In genomic region chr18:29449424-29449823, GRCh38 we compare ENCODE assay signal across 24 cellular contexts.
DNase-seq lines count a peak whose midpoint lies in the region; ATAC-seq and TF ChIP-seq lines count a peak whose summit lies in the region.
"Had no signal": no experiment of that assay in that cellular context is flagged by ENCODE, and none has a peak within 500 bp of the region (broad histone marks: within the 10 kb centered on the region; RNA-seq: fewer than 3 reads in every experiment).

No MANE protein-coding gene starts in this region.

- no peaks in the 10 kb centered on the region for H3K4me1 Mint-ChIP-seq in activated CD8-positive, alpha-beta T cell treated with anti-CD3 and anti-CD28 coated beads for 36 hours (ENCODE audit: low read depth)
- no peaks in the 10 kb centered on the region for H3K4me1 Mint-ChIP-seq in activated CD4-positive, alpha-beta memory T cell treated with anti-CD3 and anti-CD28 coated beads, Interleukin-2, amount 10 ng/mL, durations not matched to agents 7 days and 5 days
- H3K4me1 Mint-ChIP-seq in activated CD4-positive, alpha-beta memory T cell treated with anti-CD3 and anti-CD28 coated beads for 36 hours (ENCODE audit: low read depth): no peaks in the 10 kb centered on the region
- H3K4me1 Mint-ChIP-seq: IgD-negative memory B cell had no signal

- H3K4me3 ChIP-seq in cardiac fibroblast (replicated peaks in 1 of 2; ENCODE audit: low read depth in 2 of 2, low read length in 2 of 2) (no peak overlapping the region), fibroblast of pulmonary artery (replicated peaks; ENCODE audit: low read depth, low read length) (no peak overlapping the region), osteoblast (ENCODE audit: insufficient read depth, low read length) (no peak overlapping the region)
- H3K4me3 ChIP-seq: HAP-1, MG63, Peyer's patch had no signal

- TF ChIP-seq CTCF in cardiac fibroblast (IDR thresholded peaks at IDR 0.05; ENCODE audit: low read depth, low read length): no peak
- TF ChIP-seq CTCF in fibroblast of pulmonary artery (IDR thresholded peaks at IDR 0.05; ENCODE audit: low read length, missing control alignments): no peak
- TF ChIP-seq CTCF in osteoblast (IDR thresholded peaks at IDR 0.05; ENCODE audit: extremely low read depth, low read depth, low read length): no peak
- TF ChIP-seq CTCF in activated CD8-positive, alpha-beta T cell treated with anti-CD3 and anti-CD28 coated beads for 36 hours (IDR thresholded peaks at IDR 0.05): no peak

- CTCF ChIA-PET in activated CD8-positive, alpha-beta T cell treated with anti-CD3 and anti-CD28 coated beads for 36 hours (lab: Charles Lee): no interaction called here
- CTCF ChIA-PET in activated CD4-positive, alpha-beta memory T cell treated with anti-CD3 and anti-CD28 coated beads, Interleukin-2, amount 10 ng/mL, durations not matched to agents 7 days and 5 days (lab: Charles Lee): no interaction called here
- CTCF ChIA-PET in activated CD4-positive, alpha-beta memory T cell treated with anti-CD3 and anti-CD28 coated beads for 36 hours (lab: Charles Lee): no interaction called here

- H3K9me3 ChIP-seq in osteoblast (ENCODE audit: low read depth, low read length): no peaks in the 10 kb centered on the region
- H3K9me3 ChIP-seq: HAP-1, MG63 had no signal

- peaks cover 2% of the 10 kb centered on the region for H3K9me3 Mint-ChIP-seq in activated CD8-positive, alpha-beta T cell treated with anti-CD3 and anti-CD28 coated beads for 36 hours
- peaks cover 8% of the 10 kb centered on the region for H3K9me3 Mint-ChIP-seq in activated CD4-positive, alpha-beta memory T cell treated with anti-CD3 and anti-CD28 coated beads, Interleukin-2, amount 10 ng/mL, durations not matched to agents 7 days and 5 days
- H3K9me3 Mint-ChIP-seq in activated CD4-positive, alpha-beta memory T cell treated with anti-CD3 and anti-CD28 coated beads for 36 hours: peaks cover 14% of the 10 kb centered on the region

- intact Hi-C loops in activated CD8-positive, alpha-beta T cell treated with anti-CD3 and anti-CD28 coated beads for 36 hours (cut with micrococcal nuclease): no loop called here
- intact Hi-C loops in activated CD4-positive, alpha-beta memory T cell treated with anti-CD3 and anti-CD28 coated beads for 36 hours (cut with micrococcal nuclease): no loop called here

- H3K4me1 ChIP-seq in osteoblast (ENCODE audit: insufficient read depth, low read length): no peaks in the 10 kb centered on the region
- H3K4me1 ChIP-seq: HAP-1, Peyer's patch had no signal

- no peak for ATAC-seq in activated CD8-positive, alpha-beta T cell treated with anti-CD3 and anti-CD28 coated beads for 36 hours

- H3K4me3 Mint-ChIP-seq in activated CD8-positive, alpha-beta T cell treated with anti-CD3 and anti-CD28 coated beads for 36 hours: no peak overlapping the region
- H3K4me3 Mint-ChIP-seq in activated CD4-positive, alpha-beta memory T cell treated with anti-CD3 and anti-CD28 coated beads, Interleukin-2, amount 10 ng/mL, durations not matched to agents 7 days and 5 days: no peak overlapping the region
- no peak overlapping the region for H3K4me3 Mint-ChIP-seq in activated CD4-positive, alpha-beta memory T cell treated with anti-CD3 and anti-CD28 coated beads for 36 hours
- H3K4me3 Mint-ChIP-seq: IgD-negative memory B cell had no signal

- no peak overlapping the region for H3K27ac ChIP-seq in osteoblast (ENCODE audit: low read depth, low read length)
- H3K27ac ChIP-seq: C4-2B, HL-60, Peyer's patch had no signal

- H3K36me3 ChIP-seq in osteoblast (ENCODE audit: insufficient read depth, low read length): no peaks in the 10 kb centered on the region
- H3K36me3 ChIP-seq: HAP-1, MG63, Peyer's patch had no signal

- POLR2A ChIA-PET in activated CD8-positive, alpha-beta T cell treated with anti-CD3 and anti-CD28 coated beads for 36 hours (lab: Charles Lee): no interaction called here
- POLR2A ChIA-PET in activated CD4-positive, alpha-beta memory T cell treated with anti-CD3 and anti-CD28 coated beads, Interleukin-2, amount 10 ng/mL, durations not matched to agents 7 days and 5 days (lab: Charles Lee): no interaction called here
- POLR2A ChIA-PET in activated CD4-positive, alpha-beta memory T cell treated with anti-CD3 and anti-CD28 coated beads for 36 hours (lab: Charles Lee): no interaction called here

- DNase-seq in GM04504 (ENCODE audit: low read depth) (peak; percentile 7), cardiac fibroblast (ENCODE audit: low read depth in 2 of 2) (peak; percentile 50 to 68), fibroblast of pulmonary artery (ENCODE audit: low read depth) (peak; percentile 59), osteoblast (ENCODE audit: insufficient read length, low spot score, missing footprints) (no peak), NCI-H1105 (lab: John Stamatoyannopoulos, UW) (no peak)
- no peak for DNase-seq in activated CD8-positive, alpha-beta T cell treated with anti-CD3 and anti-CD28 coated beads for 36 hours
- no peak for DNase-seq in activated CD4-positive, alpha-beta memory T cell treated with anti-CD3 and anti-CD28 coated beads, Interleukin-2, amount 10 ng/mL, durations not matched to agents 7 days and 5 days
- DNase-seq in activated CD4-positive, alpha-beta memory T cell treated with anti-CD3 and anti-CD28 coated beads for 36 hours: no peak
- DNase-seq: ACHN, AML-193, DND-41, Karpas-422, MG63, NCI-H1048, NCI-H1436 treated with DMSO at 0.1 percent for 48 hours, NCI-H2081, NCI-H2171 treated with DMSO at 0.1 percent for 48 hours, NCI-H446, NCI-H69, Peyer's patch had no signal

- H3K27ac Mint-ChIP-seq in activated CD8-positive, alpha-beta T cell treated with anti-CD3 and anti-CD28 coated beads for 36 hours: no peak overlapping the region
- H3K27ac Mint-ChIP-seq in activated CD4-positive, alpha-beta memory T cell treated with anti-CD3 and anti-CD28 coated beads, Interleukin-2, amount 10 ng/mL, durations not matched to agents 7 days and 5 days: no peak overlapping the region
- no peak overlapping the region for H3K27ac Mint-ChIP-seq in activated CD4-positive, alpha-beta memory T cell treated with anti-CD3 and anti-CD28 coated beads for 36 hours
- H3K27ac Mint-ChIP-seq: IgD-negative memory B cell had no signal

- H4K20me1 ChIP-seq in osteoblast (ENCODE audit: insufficient read depth, low read length): no peaks in the 10 kb centered on the region

- no peaks in the 10 kb centered on the region for H3K36me3 Mint-ChIP-seq in activated CD8-positive, alpha-beta T cell treated with anti-CD3 and anti-CD28 coated beads for 36 hours (ENCODE audit: low read depth)
- no peaks in the 10 kb centered on the region for H3K36me3 Mint-ChIP-seq in activated CD4-positive, alpha-beta memory T cell treated with anti-CD3 and anti-CD28 coated beads, Interleukin-2, amount 10 ng/mL, durations not matched to agents 7 days and 5 days (ENCODE audit: low read depth)
- H3K36me3 Mint-ChIP-seq in activated CD4-positive, alpha-beta memory T cell treated with anti-CD3 and anti-CD28 coated beads for 36 hours: no peaks in the 10 kb centered on the region
- H3K36me3 Mint-ChIP-seq: IgD-negative memory B cell had no signal

- H2AFZ ChIP-seq in osteoblast (ENCODE audit: low read length): peak overlapping the region; percentile 39

- H3K4me2 ChIP-seq in osteoblast (ENCODE audit: insufficient read depth, low read length): no peak overlapping the region

- no peaks in the 10 kb centered on the region for H3K27me3 ChIP-seq in osteoblast (ENCODE audit: insufficient read depth, low read length)
- H3K27me3 ChIP-seq: MG63, Peyer's patch had no signal

- H3K27me3 Mint-ChIP-seq in activated CD8-positive, alpha-beta T cell treated with anti-CD3 and anti-CD28 coated beads for 36 hours: no peaks in the 10 kb centered on the region
- H3K27me3 Mint-ChIP-seq in activated CD4-positive, alpha-beta memory T cell treated with anti-CD3 and anti-CD28 coated beads, Interleukin-2, amount 10 ng/mL, durations not matched to agents 7 days and 5 days: no peaks in the 10 kb centered on the region
- no peaks in the 10 kb centered on the region for H3K27me3 Mint-ChIP-seq in activated CD4-positive, alpha-beta memory T cell treated with anti-CD3 and anti-CD28 coated beads for 36 hours
- H3K27me3 Mint-ChIP-seq: IgD-negative memory B cell had no signal

- H3K79me2 ChIP-seq in osteoblast (ENCODE audit: insufficient read depth, low read length): no peaks in the 10 kb centered on the region

Comparison
In these comparisons a context has a peak if more than half of its experiments do, and no peak if none do; other contexts are left out.
1. DNase-seq: peak in GM04504 (single experiment), cardiac fibroblast (2 of 2) and fibroblast of pulmonary artery (single experiment); none in osteoblast (single experiment), activated CD8-positive, alpha-beta T cell treated with anti-CD3 and anti-CD28 coated beads for 36 hours (single experiment), activated CD4-positive, alpha-beta memory T cell treated with anti-CD3 and anti-CD28 coated beads, Interleukin-2, amount 10 ng/mL, durations not matched to agents 7 days and 5 days (single experiment), NCI-H1105 (single experiment) and activated CD4-positive, alpha-beta memory T cell treated with anti-CD3 and anti-CD28 coated beads for 36 hours (single experiment).